ENCODE assay signal across 8 cellular contexts in the genomic region with DNA sequence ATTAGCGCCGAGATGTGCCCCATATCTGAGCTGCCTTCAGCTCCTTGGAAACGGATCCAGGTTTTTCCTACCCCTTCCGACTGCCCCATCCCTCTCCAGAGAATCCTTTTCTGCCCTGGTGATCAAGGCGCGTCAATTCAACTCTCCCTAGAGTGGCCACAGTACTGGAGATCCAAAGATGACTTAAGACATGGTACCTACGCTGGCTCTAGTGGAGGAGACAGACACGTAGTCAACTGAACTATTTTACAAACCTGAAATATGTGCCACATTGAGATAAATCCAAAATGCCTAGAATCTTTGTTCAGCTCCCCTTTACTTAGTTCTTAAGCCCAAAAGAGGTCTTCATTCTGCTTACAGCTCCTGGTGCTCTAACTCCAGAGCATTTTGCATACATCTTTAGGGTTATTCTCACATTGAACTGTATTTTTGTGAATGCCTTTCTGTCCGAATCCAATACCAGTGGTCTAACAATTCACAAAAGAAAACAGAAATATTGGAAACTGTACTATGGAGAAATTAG. TPM values are rescaled to one million over a fixed set of nuclear protein-coding genes. Genes with fewer than 3 reads are reported as not detected.
DNase-seq lines count a peak whose midpoint lies in the region; ATAC-seq, FAIRE-seq and TF ChIP-seq lines count a peak whose summit lies in the region.

No MANE protein-coding gene starts in this region.

- peaks cover 40% of the 10 kb centered on the region for H3K79me2 ChIP-seq in PC-9 (ENCODE audit: low read depth)

- peak overlapping the region; percentile 90 for H2AFZ ChIP-seq in PC-9

- H3K9me3 Mint-ChIP-seq in Caco-2 (ENCODE audit: unreplicated experiment): no peaks in the 10 kb centered on the region

- no peak for TF ChIP-seq CTCF in Caco-2 (IDR thresholded peaks at IDR 0.05; ENCODE audit: insufficient read depth in 1 of 2, low read depth in 1 of 2, low read length in 1 of 2, severe bottlenecking in 1 of 2, unreplicated experiment in 1 of 2)
- TF ChIP-seq CTCF in PC-9 (conservative IDR thresholded peaks at IDR 0.05): no peak
- TF ChIP-seq CTCF in omental fat pad (IDR thresholded peaks at IDR 0.05): no peak

- peak overlapping the region; percentile 87 for H3K27ac ChIP-seq in PC-9
- peak overlapping the region; percentile 96 to 100 for H3K27ac ChIP-seq in esophagus (ENCODE audit: low read depth in 2 of 2, low read length in 1 of 2)

- H3F3A ChIP-seq in PC-9 (ENCODE audit: insufficient read depth, low read depth): peaks cover 13% of the 10 kb centered on the region

- no peak for DNase-seq in Caco-2
- DNase-seq in H7: no peak
- no peak for DNase-seq in PC-9
- DNase-seq in omental fat pad (ENCODE audit: low spot score): no peak
- DNase-seq in NCI-H2171 treated with DMSO at 0.1 percent for 48 hours (lab: John Stamatoyannopoulos, UW): no peak
- no peak for DNase-seq in GM12891 (ENCODE audit: insufficient read length, low spot score)
- DNase-seq in NCI-H1092 treated with DMSO at 0.1 percent for 48 hours (lab: John Stamatoyannopoulos, UW): no peak

- no peaks in the 10 kb centered on the region for H3K36me3 ChIP-seq in Caco-2 (ENCODE audit: control insufficient read depth, insufficient read depth, low read length)
- H3K36me3 ChIP-seq in H7 (replicated peaks; ENCODE audit: control insufficient read depth, insufficient read depth, low read length): peaks cover 3% of the 10 kb centered on the region
- 0 out of 2 replicates have a peak, but pooled peaks cover 6% of the 10 kb centered on the region for H3K36me3 ChIP-seq in PC-9 (ENCODE audit: low read depth)
- no peaks in the 10 kb centered on the region for H3K36me3 ChIP-seq in esophagus (ENCODE audit: control insufficient read depth in 2 of 2, insufficient read depth in 2 of 2, low read length in 1 of 2)

- BruUV-seq in Caco-2 (replicated peaks; lab: Mats Ljungman, UMichigan) (no TSS peak), PC-9 (replicated peaks; lab: Mats Ljungman, UMichigan) (TSS peak; percentile 67)

- TF ChIP-seq POLR2A in GM12891 (IDR thresholded peaks at IDR 0.05; ENCODE audit: low read depth, low read length): no peak

- H3K9me3 ChIP-seq in Caco-2 (no peaks in the 10 kb centered on the region), PC-9 (ENCODE audit: insufficient read depth, low read depth) (no peaks in the 10 kb centered on the region), esophagus (ENCODE audit: control insufficient read depth in 2 of 2, insufficient read depth in 1 of 2, low read depth in 1 of 2, low read length in 1 of 2) (no peaks in the 10 kb centered on the region)

- H3K4me3 ChIP-seq in Caco-2 (ENCODE audit: low read depth, low read length) (peak overlapping the region; percentile 87), H7 (ENCODE audit: insufficient read depth, low read depth, low read length) (peak overlapping the region; percentile 97), PC-9 (peak overlapping the region; percentile 88), esophagus (ENCODE audit: low read depth in 1 of 2, low read length in 2 of 2) (peak overlapping the region; percentile 84 to 85)

- H3K27me3 ChIP-seq in Caco-2 (replicated peaks; ENCODE audit: control insufficient read depth, insufficient read depth, low read length) (no peaks in the 10 kb centered on the region), H7 (ENCODE audit: control insufficient read depth, insufficient read depth, low read length) (no peaks in the 10 kb centered on the region), PC-9 (ENCODE audit: insufficient read depth, low read depth) (no peaks in the 10 kb centered on the region), esophagus (ENCODE audit: control insufficient read depth in 1 of 2, insufficient read depth in 2 of 2, low read length in 2 of 2) (no peaks in the 10 kb centered on the region)

- CTCF ChIA-PET in Caco-2 (lab: Charles Lee) (interaction anchor here (0.6 to 1.3 kb wide), 2 partner anchors 36 to 193 kb away, joined by 3 to 6 read pairs; a partner anchor contains a TSS), PC-9 (lab: Charles Lee) (no interaction called here)

- peak overlapping the region; percentile 98 for H3K4me3 Mint-ChIP-seq in Caco-2 (ENCODE audit: unreplicated experiment)

- peak; percentile 57 for ATAC-seq in omental fat pad (ENCODE audit: low FRiP score)

- H3K4me2 ChIP-seq in PC-9: peak overlapping the region; percentile 88

- H3K4me1 Mint-ChIP-seq in Caco-2 (ENCODE audit: low read depth, unreplicated experiment): no peaks in the 10 kb centered on the region

- POLR2A ChIA-PET in Caco-2 (lab: Charles Lee) (interaction anchor here (0.6 kb wide), 2 partner anchors 122 to 483 kb away, joined by 9 to 12 read pairs; no protein-coding TSS in a partner anchor), PC-9 (lab: Charles Lee; ENCODE audit: unreplicated experiment) (interaction anchor here (0.6 to 0.7 kb wide), 2 partner anchors 70 to 166 kb away, joined by 4 to 6 read pairs; no protein-coding TSS in a partner anchor)

- 6 to 9% methylated on average over 9 of the region's 9 CpGs for WGBS in esophagus, 2 donors

- peaks cover 4% of the 10 kb centered on the region for H3K27me3 Mint-ChIP-seq in Caco-2 (ENCODE audit: insufficient read depth, unreplicated experiment)

- H4K20me1 ChIP-seq in PC-9 (ENCODE audit: insufficient read depth): peaks cover 11% of the 10 kb centered on the region; the same call in 1 of the 2 replicates

- no peaks in the 10 kb centered on the region for H3K9me2 ChIP-seq in PC-9 (ENCODE audit: insufficient read depth)

- intact Hi-C loops in Caco-2 (cut with micrococcal nuclease; ENCODE audit: unreplicated experiment) (no loop called here), PC-9 (cut with micrococcal nuclease; ENCODE audit: unreplicated experiment) (no loop called here)

- peaks cover 20% of the 10 kb centered on the region for H3K36me3 Mint-ChIP-seq in Caco-2 (ENCODE audit: insufficient read depth, unreplicated experiment)

- H3K4me1 ChIP-seq in Caco-2 (no peaks in the 10 kb centered on the region), PC-9 (replicated peaks; ENCODE audit: insufficient read depth) (peaks cover 23% of the 10 kb centered on the region), esophagus (ENCODE audit: control insufficient read depth in 2 of 2, insufficient read depth in 2 of 2, low read length in 1 of 2) (peaks cover 0 to 2% of the 10 kb centered on the region in 2 donors)

- no peak for FAIRE-seq in GM12891 (lab: Jason Lieb, UNC)

- H3K27ac Mint-ChIP-seq in Caco-2 (ENCODE audit: unreplicated experiment): peak overlapping the region; percentile 99

TF ChIP-seq in GM12891, 5 proteins besides CTCF, POLR2A, EP300 and RAD21:
- TF ChIP-seq POLR2AphosphoS5 (IDR thresholded peaks at IDR 0.05; ENCODE audit: low read depth, low read length): no peak
- TF ChIP-seq TAF1 (IDR thresholded peaks at IDR 0.05; ENCODE audit: low read depth, low read length): no peak
- TF ChIP-seq POU2F2 (IDR thresholded peaks at IDR 0.05; ENCODE audit: low read depth, low read length): no peak
- TF ChIP-seq SPI1 (IDR thresholded peaks at IDR 0.05; ENCODE audit: low read depth, low read length): no peak
- no peak for TF ChIP-seq PAX5 (IDR thresholded peaks at IDR 0.05; ENCODE audit: insufficient read depth, low read length, severe bottlenecking)

RNA-seq across cellular contexts. Expression of a gene that starts 0.4 kb away (rescaled TPM):
- total RNA-seq in Caco-2 (2022) (56.5 and 59.8 TPM in 2 replicates), PC-9 (2021) (56.6 and 59.2 TPM in 2 replicates), omental fat pad (10 to 100 TPM; 34.1 to 45.9 (median 41.1) TPM)
- 98.0 and 108 TPM in 2 replicates for total RNA-seq in H7 (2014; rRNA removed; shearing (Covaris generic))
- 10 to 100 TPM; 11.6 to 19.9 TPM for polyA plus RNA-seq in esophagus
- polyA plus RNA-seq in GM12891 (2012; ENCODE audit: low read depth, missing spikeins): 42.7 TPM
